Comparison of ENCODE assay signal across 11 cellular contexts in genomic region chr3:12681586-12682371, GRCh38. TPM values are rescaled to one million over a fixed set of nuclear protein-coding genes. Genes with fewer than 3 reads are reported as not detected.
DNase-seq lines count a peak whose midpoint lies in the region; ATAC-seq, FAIRE-seq and TF ChIP-seq lines count a peak whose summit lies in the region.
"Had no signal": no experiment of that assay in that cellular context is flagged by ENCODE, and none has a peak within 500 bp of the region (broad histone marks: within the 10 kb centered on the region; RNA-seq: fewer than 3 reads in every experiment).

No MANE protein-coding gene starts in this region.

- H3K4me3 Mint-ChIP-seq in activated T-helper 1 cell treated with anti-CD3 and anti-CD28 coated beads, Interleukin-12 subunit alpha, Interleukin-12 subunit beta, Interleukin-2, Interleukin-4 antibody, amounts not matched to agents 30 ng/mL and 10 ng/mL and 1 ng/mL, durations not matched to agents 14 hours and 24 hours and 36 hours: no peak overlapping the region
- H3K4me3 Mint-ChIP-seq: CD4-positive, CD25-positive, alpha-beta regulatory T cell had no signal

- H3K27me3 ChIP-seq in lung (ENCODE audit: control insufficient read depth, insufficient read depth): no peaks in the 10 kb centered on the region

- no peaks in the 10 kb centered on the region for H3K9me3 ChIP-seq in lung (ENCODE audit: control insufficient read depth in 2 of 2, insufficient read depth in 1 of 2, low read length in 1 of 2)

- no peak overlapping the region for H3K27ac Mint-ChIP-seq in activated T-helper 1 cell treated with anti-CD3 and anti-CD28 coated beads, Interleukin-12 subunit alpha, Interleukin-12 subunit beta, Interleukin-2, Interleukin-4 antibody, amounts not matched to agents 30 ng/mL and 10 ng/mL and 1 ng/mL, durations not matched to agents 14 hours and 24 hours and 36 hours
- H3K27ac Mint-ChIP-seq: CD4-positive, CD25-positive, alpha-beta regulatory T cell had no signal

- H3K36me3 ChIP-seq in lung (ENCODE audit: control insufficient read depth in 2 of 2, insufficient read depth in 2 of 2, low read length in 2 of 2): no peaks in the 10 kb centered on the region

- H3K4me1 ChIP-seq in lung (ENCODE audit: control insufficient read depth in 2 of 2, insufficient read depth in 2 of 2, low read length in 2 of 2): no peaks in the 10 kb centered on the region

- FAIRE-seq in RCC 7860 (lab: Jason Lieb, UNC): no peak
- FAIRE-seq: endothelial cell of umbilical vein had no signal

- H3K27ac ChIP-seq in lung (ENCODE audit: low read depth in 1 of 2, low read length in 1 of 2): peak overlapping the region; percentile 72 to 89

- no peak overlapping the region for H3K4me3 ChIP-seq in choroid plexus epithelial cell (ENCODE audit: low read depth, low read length)
- no peak overlapping the region for H3K4me3 ChIP-seq in lung

- TF ChIP-seq CTCF in choroid plexus epithelial cell (conservative IDR thresholded peaks at IDR 0.05; ENCODE audit: low read depth, low read length) (no peak), lung (IDR thresholded peaks at IDR 0.05; ENCODE audit: control extremely low read depth, extremely low read depth) (no peak)

- WGBS in lung, 2 donors: 54 to 77% methylated on average over 2 of the region's 2 CpGs

- H3K4me1 Mint-ChIP-seq in activated T-helper 1 cell treated with anti-CD3 and anti-CD28 coated beads, Interleukin-12 subunit alpha, Interleukin-12 subunit beta, Interleukin-2, Interleukin-4 antibody, amounts not matched to agents 30 ng/mL and 10 ng/mL and 1 ng/mL, durations not matched to agents 14 hours and 24 hours and 36 hours (ENCODE audit: low read depth): no peaks in the 10 kb centered on the region
- H3K4me1 Mint-ChIP-seq: CD4-positive, CD25-positive, alpha-beta regulatory T cell had no signal

- peak; percentile 48 for DNase-seq in A172 (ENCODE audit: low spot score)
- DNase-seq in LHCN-M2 (ENCODE audit: low read depth): peak; percentile 78
- DNase-seq in choroid plexus epithelial cell (ENCODE audit: low read depth): peak; percentile 81
- DNase-seq in lung (ENCODE audit: low spot score): peak; percentile 43
- no peak for DNase-seq in NCI-H446 (lab: John Stamatoyannopoulos, UW)
- DNase-seq in RCC 7860 (ENCODE audit: low spot score): no peak
- no peak for DNase-seq in COR-L47 (lab: John Stamatoyannopoulos, UW)
- no peak for DNase-seq in activated T-helper 1 cell treated with anti-CD3 and anti-CD28 coated beads, Interleukin-12 subunit alpha, Interleukin-12 subunit beta, Interleukin-2, Interleukin-4 antibody, amounts not matched to agents 30 ng/mL and 10 ng/mL and 1 ng/mL, durations not matched to agents 14 hours and 24 hours and 36 hours (ENCODE audit: low spot score)
- DNase-seq: CD4-positive, CD25-positive, alpha-beta regulatory T cell; NCI-H1092 treated with DMSO at 0.1 percent for 48 hours had no signal

- H3K36me3 Mint-ChIP-seq in activated T-helper 1 cell treated with anti-CD3 and anti-CD28 coated beads, Interleukin-12 subunit alpha, Interleukin-12 subunit beta, Interleukin-2, Interleukin-4 antibody, amounts not matched to agents 30 ng/mL and 10 ng/mL and 1 ng/mL, durations not matched to agents 14 hours and 24 hours and 36 hours (ENCODE audit: low read depth): no peaks in the 10 kb centered on the region
- H3K36me3 Mint-ChIP-seq: CD4-positive, CD25-positive, alpha-beta regulatory T cell had no signal

- intact Hi-C loops in activated T-helper 1 cell treated with anti-CD3 and anti-CD28 coated beads, Interleukin-12 subunit alpha, Interleukin-12 subunit beta, Interleukin-2, Interleukin-4 antibody, amounts not matched to agents 30 ng/mL and 10 ng/mL and 1 ng/mL, durations not matched to agents 14 hours and 24 hours and 36 hours (cut with micrococcal nuclease): no loop called here

- ATAC-seq in lung (ENCODE audit: insufficient read depth, low FRiP score): peak; percentile 58

- H3K27me3 Mint-ChIP-seq in activated T-helper 1 cell treated with anti-CD3 and anti-CD28 coated beads, Interleukin-12 subunit alpha, Interleukin-12 subunit beta, Interleukin-2, Interleukin-4 antibody, amounts not matched to agents 30 ng/mL and 10 ng/mL and 1 ng/mL, durations not matched to agents 14 hours and 24 hours and 36 hours (ENCODE audit: insufficient read depth): no peaks in the 10 kb centered on the region
- H3K27me3 Mint-ChIP-seq: CD4-positive, CD25-positive, alpha-beta regulatory T cell had no signal

- no peaks in the 10 kb centered on the region for H3K9me3 Mint-ChIP-seq in activated T-helper 1 cell treated with anti-CD3 and anti-CD28 coated beads, Interleukin-12 subunit alpha, Interleukin-12 subunit beta, Interleukin-2, Interleukin-4 antibody, amounts not matched to agents 30 ng/mL and 10 ng/mL and 1 ng/mL, durations not matched to agents 14 hours and 24 hours and 36 hours

RNA-seq across cellular contexts. Expression of gene RAF1, which starts 17.9 kb away (rescaled TPM):
- total RNA-seq in A172 (2014; rRNA removed; shearing (Covaris generic)): 115 and 133 TPM in 2 replicates
- total RNA-seq in LHCN-M2 (2014; rRNA removed) (115 and 120 TPM in 2 replicates), lung (100 to 1,000 TPM in 1 of 2 donors, 10 to 100 TPM in 1; 86.7 to 182 TPM)
- 66.9 TPM for polyA plus RNA-seq in LHCN-M2 (2012)
- 10 to 100 TPM; 41.4 to 74.2 TPM for polyA plus RNA-seq in lung
- 91.0 and 91.6 TPM in 2 replicates for total RNA-seq in activated T-helper 1 cell treated with anti-CD3 and anti-CD28 coated beads, Interleukin-12 subunit alpha, Interleukin-12 subunit beta, Interleukin-2, Interleukin-4 antibody, amounts not matched to agents 30 ng/mL and 10 ng/mL and 1 ng/mL, durations not matched to agents 14 hours and 24 hours and 36 hours

Comparison
In these comparisons a context has a peak if more than half of its experiments do, and no peak if none do; other contexts are left out.
1. DNase-seq: peak in A172 (single experiment), LHCN-M2 (single experiment), choroid plexus epithelial cell (single experiment) and lung (single experiment); none in NCI-H446 (0 of 2), RCC 7860 (single experiment), COR-L47 (single experiment) and activated T-helper 1 cell treated with anti-CD3 and anti-CD28 coated beads, Interleukin-12 subunit alpha, Interleukin-12 subunit beta, Interleukin-2, Interleukin-4 antibody, amounts not matched to agents 30 ng/mL and 10 ng/mL and 1 ng/mL, durations not matched to agents 14 hours and 24 hours and 36 hours (single experiment).